1 cellular context compared by ENCODE assay signal in the genomic region with DNA sequence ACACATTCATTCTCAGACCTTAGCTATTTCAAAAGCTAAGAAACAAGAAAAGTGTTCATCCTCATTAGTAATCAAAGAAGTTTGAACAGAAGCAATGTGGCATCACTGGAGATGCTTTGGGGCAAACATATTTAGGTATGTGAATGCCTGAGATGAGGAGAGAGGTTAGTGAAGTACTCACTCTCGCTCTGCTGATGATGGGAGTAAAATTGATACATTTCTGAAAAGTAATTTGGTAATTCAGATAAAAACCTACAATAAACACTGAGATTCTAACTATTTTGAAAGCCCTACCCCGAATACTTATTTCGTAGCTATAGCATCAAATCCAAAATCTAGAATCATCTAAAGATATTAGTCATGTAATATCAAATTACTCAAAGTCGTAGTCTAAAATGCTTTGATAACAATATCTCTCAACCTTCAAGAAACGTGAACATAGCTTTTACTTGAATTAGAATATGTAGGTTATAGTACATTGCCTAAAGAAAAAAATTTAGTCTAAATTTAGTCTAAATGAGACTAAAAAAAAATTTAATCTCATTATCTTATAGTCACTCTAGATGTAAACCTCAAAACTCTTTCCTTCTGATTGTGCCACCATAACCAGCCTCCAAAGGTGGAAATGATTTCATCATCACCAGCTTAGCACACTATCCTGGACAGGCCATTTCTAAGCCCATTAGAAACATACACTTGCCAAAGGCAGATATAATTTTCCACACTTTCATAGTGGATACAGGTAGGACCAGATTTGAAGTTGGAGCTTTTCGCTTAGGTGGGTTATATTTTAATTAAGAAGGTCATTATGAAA.
TF ChIP-seq lines count a peak whose summit lies in the region.

No MANE protein-coding gene starts in this region.

TF ChIP-seq in K562, 482 proteins besides CTCF, POLR2A, EP300 and RAD21:
- TF ChIP-seq CEBPB (tag; IDR thresholded peaks at IDR 0.05) (0 out of 2 replicates have a peak, but pooled peaks have one; percentile 23), MITF (IDR thresholded peaks at IDR 0.05) (no peak), SNIP1 (IDR thresholded peaks at IDR 0.05; ENCODE audit: low read depth) (no peak), MLX (CRISPR knock-in tag; conservative IDR thresholded peaks at IDR 0.05) (no peak), DEAF1 (CRISPR knock-in tag; IDR thresholded peaks at IDR 0.05) (no peak), POLR2AphosphoS5 (IDR thresholded peaks at IDR 0.05; ENCODE audit: control insufficient read depth, insufficient read depth, low read depth, low read length) (no peak), ZNF764 (CRISPR knock-in tag; IDR thresholded peaks at IDR 0.05; ENCODE audit: low read depth) (no peak), KDM4B (IDR thresholded peaks at IDR 0.05; ENCODE audit: borderline replicate concordance in 2 of 2, low read depth in 1 of 2) (no peak), ATF3 (IDR thresholded peaks at IDR 0.05) (peak; percentile 54), ATF3 (CRISPR knock-in tag; conservative IDR thresholded peaks at IDR 0.05) (no peak), TCF7 (IDR thresholded peaks at IDR 0.05; ENCODE audit: borderline replicate concordance) (no peak), EZH2 (IDR thresholded peaks at IDR 0.05; ENCODE audit: borderline replicate concordance, low read depth, low read length) (no peak), ZNF449 (CRISPR knock-in tag; IDR thresholded peaks at IDR 0.05) (no peak), SP2 (IDR thresholded peaks at IDR 0.05; ENCODE audit: extremely low read depth, low read depth, low read length, poor library complexity, severe bottlenecking) (no peak), THRA (IDR thresholded peaks at IDR 0.05) (no peak), CEBPG (CRISPR knock-in tag; IDR thresholded peaks at IDR 0.05) (no peak), CEBPG (tag; conservative IDR thresholded peaks at IDR 0.05 in 1 of 2, IDR thresholded peaks at IDR 0.05 in 1 of 2) (peak in 1 of 2 experiments; percentile 38; a peak in 1 of 4 replicates)
- TF ChIP-seq, protein P1, sequence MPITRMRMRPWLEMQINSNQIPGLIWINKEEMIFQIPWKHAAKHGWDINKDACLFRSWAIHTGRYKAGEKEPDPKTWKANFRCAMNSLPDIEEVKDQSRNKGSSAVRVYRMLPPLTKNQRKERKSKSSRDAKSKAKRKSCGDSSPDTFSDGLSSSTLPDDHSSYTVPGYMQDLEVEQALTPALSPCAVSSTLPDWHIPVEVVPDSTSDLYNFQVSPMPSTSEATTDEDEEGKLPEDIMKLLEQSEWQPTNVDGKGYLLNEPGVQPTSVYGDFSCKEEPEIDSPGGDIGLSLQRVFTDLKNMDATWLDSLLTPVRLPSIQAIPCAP (CRISPR knock-in tag; IDR thresholded peaks at IDR 0.05; ENCODE audit: borderline replicate concordance): no peak
